ENCODE assay signal across 1 cellular context in genomic region chr3:32239638-32240550, GRCh38.
TF ChIP-seq lines count a peak whose summit lies in the region.

No MANE protein-coding gene starts in this region.

TF ChIP-seq in GM12878, 131 proteins besides CTCF, POLR2A, EP300 and RAD21 (continued from another document):
- TF ChIP-seq SKIL (IDR thresholded peaks at IDR 0.05; ENCODE audit: low read depth, poor library complexity, severe bottlenecking), result no peak
- TF ChIP-seq, protein P1, sequence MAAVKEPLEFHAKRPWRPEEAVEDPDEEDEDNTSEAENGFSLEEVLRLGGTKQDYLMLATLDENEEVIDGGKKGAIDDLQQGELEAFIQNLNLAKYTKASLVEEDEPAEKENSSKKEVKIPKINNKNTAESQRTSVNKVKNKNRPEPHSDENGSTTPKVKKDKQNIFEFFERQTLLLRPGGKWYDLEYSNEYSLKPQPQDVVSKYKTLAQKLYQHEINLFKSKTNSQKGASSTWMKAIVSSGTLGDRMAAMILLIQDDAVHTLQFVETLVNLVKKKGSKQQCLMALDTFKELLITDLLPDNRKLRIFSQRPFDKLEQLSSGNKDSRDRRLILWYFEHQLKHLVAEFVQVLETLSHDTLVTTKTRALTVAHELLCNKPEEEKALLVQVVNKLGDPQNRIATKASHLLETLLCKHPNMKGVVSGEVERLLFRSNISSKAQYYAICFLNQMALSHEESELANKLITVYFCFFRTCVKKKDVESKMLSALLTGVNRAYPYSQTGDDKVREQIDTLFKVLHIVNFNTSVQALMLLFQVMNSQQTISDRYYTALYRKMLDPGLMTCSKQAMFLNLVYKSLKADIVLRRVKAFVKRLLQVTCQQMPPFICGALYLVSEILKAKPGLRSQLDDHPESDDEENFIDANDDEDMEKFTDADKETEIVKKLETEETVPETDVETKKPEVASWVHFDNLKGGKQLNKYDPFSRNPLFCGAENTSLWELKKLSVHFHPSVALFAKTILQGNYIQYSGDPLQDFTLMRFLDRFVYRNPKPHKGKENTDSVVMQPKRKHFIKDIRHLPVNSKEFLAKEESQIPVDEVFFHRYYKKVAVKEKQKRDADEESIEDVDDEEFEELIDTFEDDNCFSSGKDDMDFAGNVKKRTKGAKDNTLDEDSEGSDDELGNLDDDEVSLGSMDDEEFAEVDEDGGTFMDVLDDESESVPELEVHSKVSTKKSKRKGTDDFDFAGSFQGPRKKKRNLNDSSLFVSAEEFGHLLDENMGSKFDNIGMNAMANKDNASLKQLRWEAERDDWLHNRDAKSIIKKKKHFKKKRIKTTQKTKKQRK (IDR thresholded peaks at IDR 0.05; ENCODE audit: low read depth, low read length), result no peak
- TF ChIP-seq CREB1 (IDR thresholded peaks at IDR 0.05; ENCODE audit: low read depth), result no peak
